ENCODE assay signal across 11 cellular contexts in genomic region chr5:76952795-76953536, GRCh38. TPM values are rescaled to one million over a fixed set of nuclear protein-coding genes. Genes with fewer than 3 reads are reported as not detected.
DNase-seq lines count a peak whose midpoint lies in the region; ATAC-seq and TF ChIP-seq lines count a peak whose summit lies in the region.
"Had no signal": no experiment of that assay in that cellular context is flagged by ENCODE, and none has a peak within 500 bp of the region (broad histone marks: within the 10 kb centered on the region; RNA-seq: fewer than 3 reads in every experiment).

TSS of gene CRHBP (plus strand) at chr5:76953045. CDS start at chr5:76953135, 90 bp downstream.

- intact Hi-C loops in activated naive CD4-positive, alpha-beta T cell treated with anti-CD3 and anti-CD28 coated beads for 36 hours (cut with micrococcal nuclease) = no loop called here
- intact Hi-C loops in dendritic cell treated with granulocyte-macrophage colony-stimulating factor and Interleukin-4, amounts not matched to agents 40 ng/mL and 50 ng/mL, for 4 days (cut with micrococcal nuclease) = no loop called here

- H3K4me1 Mint-ChIP-seq in activated naive CD4-positive, alpha-beta T cell treated with anti-CD3 and anti-CD28 coated beads for 36 hours (ENCODE audit: low read depth) = peaks cover 9% of the 10 kb centered on the region
- H3K4me1 Mint-ChIP-seq in dendritic cell treated with granulocyte-macrophage colony-stimulating factor and Interleukin-4, amounts not matched to agents 40 ng/mL and 50 ng/mL, for 4 days (ENCODE audit: low read depth) = peaks cover 24% of the 10 kb centered on the region
- H3K4me1 Mint-ChIP-seq in mesothelial cell of epicardium = peaks cover 6% of the 10 kb centered on the region
- H3K4me1 Mint-ChIP-seq in type B pancreatic cell (ENCODE audit: unreplicated experiment) = no peaks in the 10 kb centered on the region

- H3K27me3 Mint-ChIP-seq in activated naive CD4-positive, alpha-beta T cell treated with anti-CD3 and anti-CD28 coated beads for 36 hours (ENCODE audit: low read depth) = peaks cover 31% of the 10 kb centered on the region
- peaks cover 49% of the 10 kb centered on the region for H3K27me3 Mint-ChIP-seq in dendritic cell treated with granulocyte-macrophage colony-stimulating factor and Interleukin-4, amounts not matched to agents 40 ng/mL and 50 ng/mL, for 4 days
- H3K27me3 Mint-ChIP-seq in mesothelial cell of epicardium (ENCODE audit: low read depth) (peaks cover 44% of the 10 kb centered on the region), type B pancreatic cell (peaks cover 71% of the 10 kb centered on the region)

- H3K9me3 Mint-ChIP-seq in activated naive CD4-positive, alpha-beta T cell treated with anti-CD3 and anti-CD28 coated beads for 36 hours = no peaks in the 10 kb centered on the region
- H3K9me3 Mint-ChIP-seq in dendritic cell treated with granulocyte-macrophage colony-stimulating factor and Interleukin-4, amounts not matched to agents 40 ng/mL and 50 ng/mL, for 4 days = no peaks in the 10 kb centered on the region
- H3K9me3 Mint-ChIP-seq in mesothelial cell of epicardium = no peaks in the 10 kb centered on the region
- no peaks in the 10 kb centered on the region for H3K9me3 Mint-ChIP-seq in type B pancreatic cell

- no peak for DNase-seq in activated naive CD4-positive, alpha-beta T cell treated with anti-CD3 and anti-CD28 coated beads for 36 hours
- DNase-seq in activated naive CD4-positive, alpha-beta T cell (lab: John Stamatoyannopoulos, UW) = no peak
- no peak for DNase-seq in mesothelial cell of epicardium (ENCODE audit: low spot score in 2 of 2, unreplicated experiment in 2 of 2)
- DNase-seq in type B pancreatic cell (ENCODE audit: extremely low spot score, unreplicated experiment) = no peak
- no peak for DNase-seq in NCI-H774 (lab: John Stamatoyannopoulos, UW)
- DNase-seq: activated CD8-positive, alpha-beta memory T cell treated with anti-CD3 and anti-CD28 coated beads, Interleukin-2, amount 10 ng/mL, durations not matched to agents 7 days and 5 days; KBM-7 had no signal

- ATAC-seq in GM18519 (IDR thresholded peaks at IDR 0.05; ENCODE audit: low FRiP score, unreplicated experiment) (no peak), GM19324 (IDR thresholded peaks at IDR 0.05; ENCODE audit: low FRiP score, unreplicated experiment) (no peak)
- ATAC-seq: GM12878 had no signal

- no peak for TF ChIP-seq CTCF in mesothelial cell of epicardium (IDR thresholded peaks at IDR 0.05; ENCODE audit: unreplicated experiment)
- TF ChIP-seq CTCF in type B pancreatic cell (conservative IDR thresholded peaks at IDR 0.05) = no peak

- CTCF ChIA-PET in activated naive CD4-positive, alpha-beta T cell treated with anti-CD3 and anti-CD28 coated beads for 36 hours (lab: Charles Lee) = no interaction called here

- no peak within 1 kb of the TSS for H3K27ac Mint-ChIP-seq in activated naive CD4-positive, alpha-beta T cell treated with anti-CD3 and anti-CD28 coated beads for 36 hours
- H3K27ac Mint-ChIP-seq in dendritic cell treated with granulocyte-macrophage colony-stimulating factor and Interleukin-4, amounts not matched to agents 40 ng/mL and 50 ng/mL, for 4 days = peak within 1 kb of the TSS; percentile 75
- H3K27ac Mint-ChIP-seq in mesothelial cell of epicardium (no peak within 1 kb of the TSS), type B pancreatic cell (no peak within 1 kb of the TSS)
- H3K27ac Mint-ChIP-seq: activated CD8-positive, alpha-beta memory T cell treated with anti-CD3 and anti-CD28 coated beads, Interleukin-2, amount 10 ng/mL, durations not matched to agents 7 days and 5 days had no signal

- no peaks in the 10 kb centered on the region for H3K36me3 Mint-ChIP-seq in activated naive CD4-positive, alpha-beta T cell treated with anti-CD3 and anti-CD28 coated beads for 36 hours (ENCODE audit: low read depth)
- H3K36me3 Mint-ChIP-seq in dendritic cell treated with granulocyte-macrophage colony-stimulating factor and Interleukin-4, amounts not matched to agents 40 ng/mL and 50 ng/mL, for 4 days (ENCODE audit: low read depth) = no peaks in the 10 kb centered on the region
- H3K36me3 Mint-ChIP-seq in mesothelial cell of epicardium = no peaks in the 10 kb centered on the region
- H3K36me3 Mint-ChIP-seq in type B pancreatic cell = no peaks in the 10 kb centered on the region

- peak within 1 kb of the TSS; percentile 9 for H3K4me3 Mint-ChIP-seq in activated naive CD4-positive, alpha-beta T cell treated with anti-CD3 and anti-CD28 coated beads for 36 hours
- peak within 1 kb of the TSS; percentile 72 for H3K4me3 Mint-ChIP-seq in dendritic cell treated with granulocyte-macrophage colony-stimulating factor and Interleukin-4, amounts not matched to agents 40 ng/mL and 50 ng/mL, for 4 days
- H3K4me3 Mint-ChIP-seq in mesothelial cell of epicardium (peak within 1 kb of the TSS; percentile 68), type B pancreatic cell (peak within 1 kb of the TSS; percentile 77)

RNA-seq across cellular contexts. Expression of gene CRHBP, which starts in this region (rescaled TPM):
- under 1 TPM in 1 of 2 experiments, not detected in 1; 0.38 TPM for total RNA-seq in activated naive CD4-positive, alpha-beta T cell treated with anti-CD3 and anti-CD28 coated beads for 36 hours
- total RNA-seq in mesothelial cell of epicardium (5.3 to 10.7 TPM (median 8.0 TPM) in 3 replicates), type B pancreatic cell (ENCODE audit: low replicate concordance) (0.14 and 0.87 TPM in 2 replicates)
- total RNA-seq: GM12878 had no signal

Comparison
In these comparisons a context has a peak if more than half of its experiments do, and no peak if none do; other contexts are left out.
1. H3K4me3 Mint-ChIP-seq: peak in every context shown above with its lines; median percentile 77 in type B pancreatic cell; 72 in dendritic cell treated with granulocyte-macrophage colony-stimulating factor and Interleukin-4, amounts not matched to agents 40 ng/mL and 50 ng/mL, for 4 days; 68 in mesothelial cell of epicardium; 9 in activated naive CD4-positive, alpha-beta T cell treated with anti-CD3 and anti-CD28 coated beads for 36 hours.